Comparison of ENCODE assay signal across 1 cellular context in the genomic region with DNA sequence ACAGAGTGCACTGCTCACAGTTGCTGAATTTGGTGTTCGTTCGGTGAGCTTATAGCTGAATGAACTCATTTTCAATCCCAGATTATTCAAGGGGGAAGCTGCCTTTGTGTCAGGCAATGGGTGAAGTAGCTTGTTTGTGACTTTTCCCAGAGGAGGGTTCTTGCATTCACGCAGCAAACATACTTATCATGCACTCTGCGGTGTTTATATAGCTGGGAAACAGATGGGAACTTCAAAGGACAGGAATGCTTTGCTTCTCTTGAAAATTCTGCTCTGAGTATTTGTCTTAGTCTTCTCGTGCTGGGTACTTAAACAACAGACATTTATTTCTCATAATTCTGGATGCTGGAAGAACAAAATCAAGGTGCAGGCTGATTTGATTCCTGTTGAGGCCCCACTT.
TF ChIP-seq lines count a peak whose summit lies in the region.

No MANE protein-coding gene starts in this region.

TF ChIP-seq in HepG2, 621 proteins besides CTCF, POLR2A, EP300 and RAD21:
- no peak for TF ChIP-seq IRX3 (CRISPR knock-in tag; IDR thresholded peaks at IDR 0.05; ENCODE audit: borderline replicate concordance, low read depth)
- no peak for TF ChIP-seq NRL (CRISPR knock-in tag; IDR thresholded peaks at IDR 0.05; ENCODE audit: borderline replicate concordance)
- TF ChIP-seq KLF16 (CRISPR knock-in tag; IDR thresholded peaks at IDR 0.05): no peak
- no peak for TF ChIP-seq KDM2A (CRISPR knock-in tag; IDR thresholded peaks at IDR 0.05; ENCODE audit: borderline replicate concordance, low read depth)
- TF ChIP-seq SETDB1 (CRISPR knock-in tag; IDR thresholded peaks at IDR 0.05; ENCODE audit: borderline replicate concordance): no peak
- TF ChIP-seq FOXA1 (IDR thresholded peaks at IDR 0.05): no peak
- TF ChIP-seq FOXA1 (CRISPR knock-in tag; IDR thresholded peaks at IDR 0.05): 0 out of 2 replicates have a peak, but pooled peaks have one; percentile 19
- TF ChIP-seq ZSCAN31 (CRISPR knock-in tag; IDR thresholded peaks at IDR 0.05; ENCODE audit: low read depth): no peak
- TF ChIP-seq BCL6 (CRISPR knock-in tag; IDR thresholded peaks at IDR 0.05): peak; percentile 27; the same call in 1 of the 2 replicates
- TF ChIP-seq SOX13 (IDR thresholded peaks at IDR 0.05): no peak
- TF ChIP-seq SOX13 (CRISPR knock-in tag; conservative IDR thresholded peaks at IDR 0.05 in 1 of 2, IDR thresholded peaks at IDR 0.05 in 1 of 2): peak in 1 of 2 experiments; percentile 9; a peak in 1 of 4 replicates
- TF ChIP-seq RXRB (CRISPR knock-in tag; IDR thresholded peaks at IDR 0.05; ENCODE audit: borderline replicate concordance): 0 out of 2 replicates have a peak, but pooled peaks have one; percentile 17
- no peak for TF ChIP-seq GTF2F1 (IDR thresholded peaks at IDR 0.05; ENCODE audit: low read length)
- TF ChIP-seq FOXP1 (IDR thresholded peaks at IDR 0.05): no peak
- TF ChIP-seq FOXP1 (CRISPR knock-in tag; IDR thresholded peaks at IDR 0.05): 0 out of 2 replicates have a peak, but pooled peaks have one; percentile 9
- no peak for TF ChIP-seq ARID2 (CRISPR knock-in tag; IDR thresholded peaks at IDR 0.05; ENCODE audit: borderline replicate concordance)
- no peak for TF ChIP-seq JDP2 (CRISPR knock-in tag; IDR thresholded peaks at IDR 0.05; ENCODE audit: borderline replicate concordance)
- TF ChIP-seq TFAP4 (IDR thresholded peaks at IDR 0.05; ENCODE audit: borderline replicate concordance, low read depth): peak; percentile 27; the same call in 1 of the 2 replicates
- TF ChIP-seq ZKSCAN1 (IDR thresholded peaks at IDR 0.05; ENCODE audit: low read length): no peak
- no peak for TF ChIP-seq HES4 (CRISPR knock-in tag; IDR thresholded peaks at IDR 0.05; ENCODE audit: borderline replicate concordance)
- TF ChIP-seq ZNF329 (CRISPR knock-in tag; IDR thresholded peaks at IDR 0.05; ENCODE audit: low read depth): no peak
- TF ChIP-seq ZSCAN29 (CRISPR knock-in tag; conservative IDR thresholded peaks at IDR 0.05): no peak
- peak; percentile 60 for TF ChIP-seq TCF7 (IDR thresholded peaks at IDR 0.05; ENCODE audit: low read depth)
